8 cellular contexts compared by ENCODE assay signal in the genomic region with DNA sequence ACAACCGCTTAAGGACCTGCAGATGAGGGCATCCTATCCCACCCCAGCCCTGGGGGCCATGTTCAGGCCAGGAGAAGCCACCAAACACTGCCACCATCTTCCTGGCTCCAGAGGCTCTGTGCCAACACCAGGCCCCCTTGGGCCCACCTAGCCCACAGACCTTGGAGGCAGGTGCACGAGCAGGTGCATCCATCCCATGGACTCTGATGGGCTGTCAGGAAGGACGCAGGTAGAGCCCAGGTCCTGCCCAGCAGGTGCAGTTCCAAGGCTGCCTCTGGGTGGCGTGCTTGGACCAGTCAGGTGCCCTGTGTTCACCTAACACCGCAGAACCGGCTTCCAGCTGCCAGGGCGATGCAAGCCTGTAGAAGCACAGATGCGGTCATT. TPM values are rescaled to one million over a fixed set of nuclear protein-coding genes. Genes with fewer than 3 reads are reported as not detected.
DNase-seq lines count a peak whose midpoint lies in the region; ATAC-seq and TF ChIP-seq lines count a peak whose summit lies in the region.

No MANE protein-coding gene starts in this region.

- no peaks in the 10 kb centered on the region for H3K4me1 ChIP-seq in liver (ENCODE audit: control insufficient read depth in 4 of 4, insufficient read depth in 4 of 4, low read length in 3 of 4)

- peak; percentile 14 for TF ChIP-seq CTCF in liver (IDR thresholded peaks at IDR 0.05; ENCODE audit: low read depth, low read length, missing input control)

- H3K27me3 ChIP-seq in liver (ENCODE audit: control insufficient read depth in 4 of 4, insufficient read depth in 4 of 4, low read length in 3 of 4), result peaks cover 0 to 4% (median 3%) of the 10 kb centered on the region in 4 donors

- no peak overlapping the region for H3K4me3 ChIP-seq in liver (ENCODE audit: low read depth in 1 of 3, low read length in 3 of 3)

- H3K27ac ChIP-seq in liver (ENCODE audit: low read depth in 1 of 2, low read length in 2 of 2), result no peak overlapping the region

- ATAC-seq in HG02840 (IDR thresholded peaks at IDR 0.05; ENCODE audit: low FRiP score, unreplicated experiment), result no peak
- no peak for ATAC-seq in HG03159 (IDR thresholded peaks at IDR 0.05; ENCODE audit: unreplicated experiment)

- H3K9ac ChIP-seq in liver (ENCODE audit: low read depth in 1 of 2, low read length in 2 of 2), result no peak overlapping the region

- no peaks in the 10 kb centered on the region for H3K36me3 ChIP-seq in liver (ENCODE audit: control insufficient read depth in 4 of 4, insufficient read depth in 3 of 4, low read depth in 1 of 4, low read length in 3 of 4)

- DNase-seq in NCI-H748 (lab: John Stamatoyannopoulos, UW; ENCODE audit: unreplicated experiment) (peak; percentile 49), NCI-H748 treated with DMSO at 0.1 percent for 48 hours (lab: John Stamatoyannopoulos, UW) (no peak)
- peak; percentile 43 for DNase-seq in activated naive CD8-positive, alpha-beta T cell treated with anti-CD3 and anti-CD28 coated beads, Interleukin-2, amount 50 U/mL, for 16 hours (ENCODE audit: low read depth, low spot score)
- DNase-seq in stimulated activated CD8-positive, alpha-beta memory T cell treated with anti-CD3 and anti-CD28 coated beads, Interleukin-7, amount 100 ng/mL, for 24 hours (ENCODE audit: low read depth), result peak; percentile 49

- 15% methylated on average over 8 of the region's 8 CpGs for WGBS in liver

- no peak for TF ChIP-seq RAD21 in liver (IDR thresholded peaks at IDR 0.05)

- peaks cover 0 to 5% (median 1%) of the 10 kb centered on the region in 4 donors for H3K9me3 ChIP-seq in liver (ENCODE audit: control insufficient read depth in 4 of 4, low read length in 3 of 4)

TF ChIP-seq in PFSK-1, 5 proteins besides CTCF, POLR2A, EP300 and RAD21:
- TF ChIP-seq TAF1 (IDR thresholded peaks at IDR 0.05; ENCODE audit: borderline replicate concordance, insufficient read depth, low read length), result no peak
- TF ChIP-seq FOXP2 (optimal IDR thresholded peaks at IDR 0.05; ENCODE audit: borderline replicate concordance, extremely low read depth, extremely low read length, insufficient read depth), result peak; percentile 24

TF ChIP-seq in liver, 16 proteins besides CTCF, POLR2A, EP300 and RAD21:
- no peak for TF ChIP-seq FOXA2 (IDR thresholded peaks at IDR 0.05)
- TF ChIP-seq GABPA (IDR thresholded peaks at IDR 0.05 in 1 of 2, conservative IDR thresholded peaks at IDR 0.05 in 1 of 2), result no peak
- no peak for TF ChIP-seq HNF4G (IDR thresholded peaks at IDR 0.05)
- no peak for TF ChIP-seq FOXA1 (IDR thresholded peaks at IDR 0.05)
- TF ChIP-seq, protein P1, sequence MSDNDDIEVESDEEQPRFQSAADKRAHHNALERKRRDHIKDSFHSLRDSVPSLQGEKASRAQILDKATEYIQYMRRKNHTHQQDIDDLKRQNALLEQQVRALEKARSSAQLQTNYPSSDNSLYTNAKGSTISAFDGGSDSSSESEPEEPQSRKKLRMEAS (IDR thresholded peaks at IDR 0.05), result no peak
- no peak for TF ChIP-seq NR2F2 (IDR thresholded peaks at IDR 0.05)
- TF ChIP-seq, protein P2, sequence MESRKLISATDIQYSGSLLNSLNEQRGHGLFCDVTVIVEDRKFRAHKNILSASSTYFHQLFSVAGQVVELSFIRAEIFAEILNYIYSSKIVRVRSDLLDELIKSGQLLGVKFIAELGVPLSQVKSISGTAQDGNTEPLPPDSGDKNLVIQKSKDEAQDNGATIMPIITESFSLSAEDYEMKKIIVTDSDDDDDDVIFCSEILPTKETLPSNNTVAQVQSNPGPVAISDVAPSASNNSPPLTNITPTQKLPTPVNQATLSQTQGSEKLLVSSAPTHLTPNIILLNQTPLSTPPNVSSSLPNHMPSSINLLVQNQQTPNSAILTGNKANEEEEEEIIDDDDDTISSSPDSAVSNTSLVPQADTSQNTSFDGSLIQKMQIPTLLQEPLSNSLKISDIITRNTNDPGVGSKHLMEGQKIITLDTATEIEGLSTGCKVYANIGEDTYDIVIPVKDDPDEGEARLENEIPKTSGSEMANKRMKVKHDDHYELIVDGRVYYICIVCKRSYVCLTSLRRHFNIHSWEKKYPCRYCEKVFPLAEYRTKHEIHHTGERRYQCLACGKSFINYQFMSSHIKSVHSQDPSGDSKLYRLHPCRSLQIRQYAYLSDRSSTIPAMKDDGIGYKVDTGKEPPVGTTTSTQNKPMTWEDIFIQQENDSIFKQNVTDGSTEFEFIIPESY (IDR thresholded peaks at IDR 0.05), result no peak
- TF ChIP-seq, protein P3, sequence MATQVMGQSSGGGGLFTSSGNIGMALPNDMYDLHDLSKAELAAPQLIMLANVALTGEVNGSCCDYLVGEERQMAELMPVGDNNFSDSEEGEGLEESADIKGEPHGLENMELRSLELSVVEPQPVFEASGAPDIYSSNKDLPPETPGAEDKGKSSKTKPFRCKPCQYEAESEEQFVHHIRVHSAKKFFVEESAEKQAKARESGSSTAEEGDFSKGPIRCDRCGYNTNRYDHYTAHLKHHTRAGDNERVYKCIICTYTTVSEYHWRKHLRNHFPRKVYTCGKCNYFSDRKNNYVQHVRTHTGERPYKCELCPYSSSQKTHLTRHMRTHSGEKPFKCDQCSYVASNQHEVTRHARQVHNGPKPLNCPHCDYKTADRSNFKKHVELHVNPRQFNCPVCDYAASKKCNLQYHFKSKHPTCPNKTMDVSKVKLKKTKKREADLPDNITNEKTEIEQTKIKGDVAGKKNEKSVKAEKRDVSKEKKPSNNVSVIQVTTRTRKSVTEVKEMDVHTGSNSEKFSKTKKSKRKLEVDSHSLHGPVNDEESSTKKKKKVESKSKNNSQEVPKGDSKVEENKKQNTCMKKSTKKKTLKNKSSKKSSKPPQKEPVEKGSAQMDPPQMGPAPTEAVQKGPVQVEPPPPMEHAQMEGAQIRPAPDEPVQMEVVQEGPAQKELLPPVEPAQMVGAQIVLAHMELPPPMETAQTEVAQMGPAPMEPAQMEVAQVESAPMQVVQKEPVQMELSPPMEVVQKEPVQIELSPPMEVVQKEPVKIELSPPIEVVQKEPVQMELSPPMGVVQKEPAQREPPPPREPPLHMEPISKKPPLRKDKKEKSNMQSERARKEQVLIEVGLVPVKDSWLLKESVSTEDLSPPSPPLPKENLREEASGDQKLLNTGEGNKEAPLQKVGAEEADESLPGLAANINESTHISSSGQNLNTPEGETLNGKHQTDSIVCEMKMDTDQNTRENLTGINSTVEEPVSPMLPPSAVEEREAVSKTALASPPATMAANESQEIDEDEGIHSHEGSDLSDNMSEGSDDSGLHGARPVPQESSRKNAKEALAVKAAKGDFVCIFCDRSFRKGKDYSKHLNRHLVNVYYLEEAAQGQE (IDR thresholded peaks at IDR 0.05), result no peak
- no peak for TF ChIP-seq TAF1 (conservative IDR thresholded peaks at IDR 0.05)
- TF ChIP-seq JUND (IDR thresholded peaks at IDR 0.05), result no peak
- TF ChIP-seq SP1 (IDR thresholded peaks at IDR 0.05), result no peak
- TF ChIP-seq, protein P4, sequence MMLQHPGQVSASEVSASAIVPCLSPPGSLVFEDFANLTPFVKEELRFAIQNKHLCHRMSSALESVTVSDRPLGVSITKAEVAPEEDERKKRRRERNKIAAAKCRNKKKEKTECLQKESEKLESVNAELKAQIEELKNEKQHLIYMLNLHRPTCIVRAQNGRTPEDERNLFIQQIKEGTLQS (IDR thresholded peaks at IDR 0.05), result no peak
- TF ChIP-seq YY1 (IDR thresholded peaks at IDR 0.05), result no peak
- no peak for TF ChIP-seq HNF4A (conservative IDR thresholded peaks at IDR 0.05)
- TF ChIP-seq EGR1 (IDR thresholded peaks at IDR 0.05; ENCODE audit: low read depth in 2 of 2), result no peak

RNA-seq across cellular contexts. Expression of a gene that starts 22.8 kb away (rescaled TPM):
- polyA plus RNA-seq in PFSK-1 (2012; ENCODE audit: insufficient read length, low read depth), result 0.21 TPM
- 1 to 10 TPM in 1 of 2 donors, under 1 TPM in 1; 0.59 to 7.3 TPM for total RNA-seq in liver
- polyA plus RNA-seq in liver, result under 1 TPM; 0.28 to 0.40 TPM

RNA-seq across cellular contexts. Expression of a gene that starts 26.5 kb away (rescaled TPM):
- polyA plus RNA-seq in PFSK-1 (2012; ENCODE audit: insufficient read length, low read depth), result 13.6 TPM
- not detected for total RNA-seq in liver
- not detected for polyA plus RNA-seq in liver
